Comparison of ENCODE assay signal across 9 cellular contexts in genomic region chr5:76404694-76405306, GRCh38. TPM values are rescaled to one million over a fixed set of nuclear protein-coding genes. Genes with fewer than 3 reads are reported as not detected.
A peak's percentile ranks its signal among the peaks of the same experiment; 100 is the strongest.
DNase-seq lines count a peak whose midpoint lies in the region; ATAC-seq and TF ChIP-seq lines count a peak whose summit lies in the region.
"Had no signal": no experiment of that assay in that cellular context is flagged by ENCODE, and none has a peak within 500 bp of the region (broad histone marks: within the 10 kb centered on the region; RNA-seq: fewer than 3 reads in every experiment).

No MANE protein-coding gene starts in this region.

- POLR2A ChIA-PET in GM10248 (lab: Yijun Ruan, JAX) (no interaction called here), WTC11 (lab: Charles Lee) (no interaction called here), HEK293T (lab: Yijun Ruan, JAX) (no interaction called here)

- no peaks in the 10 kb centered on the region for H3K4me1 ChIP-seq in ascending aorta
- peaks cover 0 to 22% (median 11%) of the 10 kb centered on the region in 4 donors for H3K4me1 ChIP-seq in tibial artery

- H3K4me3 ChIP-seq in ascending aorta (peak overlapping the region in 1 of 2 donors; percentile 65), tibial artery (peak overlapping the region in 1 of 2 donors; percentile 49)

- no peaks in the 10 kb centered on the region for H3K9me3 ChIP-seq in ascending aorta
- no peaks in the 10 kb centered on the region for H3K9me3 ChIP-seq in tibial artery

- H3K36me3 ChIP-seq in ascending aorta (no peaks in the 10 kb centered on the region), tibial artery (no peaks in the 10 kb centered on the region)

- TF ChIP-seq CTCF in GM10248 (IDR thresholded peaks at IDR 0.05; ENCODE audit: control extremely low read depth, extremely low read depth, low read depth, missing control alignments): no peak
- no peak for TF ChIP-seq CTCF in WTC11 (IDR thresholded peaks at IDR 0.05)
- no peak for TF ChIP-seq CTCF in nephron progenitor cell (IDR thresholded peaks at IDR 0.05)
- TF ChIP-seq CTCF in ascending aorta (IDR thresholded peaks at IDR 0.05): no peak
- no peak for TF ChIP-seq CTCF in tibial artery (IDR thresholded peaks at IDR 0.05)

- CTCF ChIA-PET in GM10248 (lab: Yijun Ruan, JAX) (interaction anchor here (1.1 to 4.0 kb wide), 14 partner anchors 11 to 370 kb away, joined by 3 to 21 read pairs (median 4); no protein-coding TSS in a partner anchor), WTC11 (lab: Charles Lee) (interaction anchor here (0.7 to 5.1 kb wide), 6 partner anchors 12 to 178 kb away, joined by 4 to 43 read pairs (median 10); no protein-coding TSS in a partner anchor), HEK293T (lab: Yijun Ruan, JAX) (interaction anchor here (2.5 to 5.4 kb wide), 2 partner anchors 139 to 179 kb away, joined by 8 to 20 read pairs; no protein-coding TSS in a partner anchor)

- no peaks in the 10 kb centered on the region; the same call in 1 of the 2 replicates for H3K27me3 Mint-ChIP-seq in WTC11 (ENCODE audit: low read depth)
- H3K27me3 Mint-ChIP-seq in nephron progenitor cell (ENCODE audit: low read depth, poor library complexity): peaks cover 8% of the 10 kb centered on the region

- H3K4me1 Mint-ChIP-seq in WTC11 (peaks cover 53% of the 10 kb centered on the region), nephron progenitor cell (peaks cover 46% of the 10 kb centered on the region)

- intact Hi-C loops in ascending aorta (cut with DNase I): no loop called here
- intact Hi-C loops in tibial artery (cut with DNase I; ENCODE audit: low total_unique reads): no loop called here

- no peaks in the 10 kb centered on the region for H3K9me3 Mint-ChIP-seq in WTC11
- H3K9me3 Mint-ChIP-seq in nephron progenitor cell: no peaks in the 10 kb centered on the region

- no peaks in the 10 kb centered on the region for H3K36me3 Mint-ChIP-seq in WTC11
- no peaks in the 10 kb centered on the region for H3K36me3 Mint-ChIP-seq in nephron progenitor cell (ENCODE audit: low read depth)

- H3K4me3 Mint-ChIP-seq in WTC11 (peak overlapping the region; percentile 90), nephron progenitor cell (peak overlapping the region; percentile 98)

- no peak overlapping the region for H3K27ac ChIP-seq in ascending aorta
- no peak overlapping the region for H3K27ac ChIP-seq in tibial artery

- ATAC-seq in HG02759 (IDR thresholded peaks at IDR 0.05; ENCODE audit: unreplicated experiment) (peak; percentile 24), WTC11 (no peak)
- ATAC-seq: HCT116 had no signal

- H3K27me3 ChIP-seq in ascending aorta (no peaks in the 10 kb centered on the region), tibial artery (peaks cover 0 to 29% of the 10 kb centered on the region in 2 donors)

- DNase-seq in GM10248 (ENCODE audit: extremely low spot score) (peak; percentile 53), WTC11 (ENCODE audit: low spot score) (no peak), nephron progenitor cell (no peak), NCI-H526 treated with DMSO at 0.1 percent for 48 hours (lab: John Stamatoyannopoulos, UW) (no peak), ascending aorta (ENCODE audit: low spot score in 2 of 2) (no peak), tibial artery (no peak), HEK293T (ENCODE audit: extremely low spot score) (no peak)

- H3K27ac Mint-ChIP-seq in WTC11: no peak overlapping the region
- H3K27ac Mint-ChIP-seq in nephron progenitor cell: no peak overlapping the region

TF ChIP-seq in WTC11, 78 proteins besides CTCF, POLR2A, EP300 and RAD21:
- TF ChIP-seq ZBTB43 (CRISPR knock-in tag; IDR thresholded peaks at IDR 0.05) (no peak), FOXJ3 (CRISPR knock-in tag; IDR thresholded peaks at IDR 0.05; ENCODE audit: borderline replicate concordance) (no peak), TEAD4 (CRISPR knock-in tag; IDR thresholded peaks at IDR 0.05) (no peak), TEAD1 (CRISPR knock-in tag; IDR thresholded peaks at IDR 0.05) (no peak), EMX1 (CRISPR knock-in tag; IDR thresholded peaks at IDR 0.05) (no peak), ZNF121 (CRISPR knock-in tag; IDR thresholded peaks at IDR 0.05) (no peak)

TF ChIP-seq in HEK293T, 16 proteins besides CTCF, POLR2A, EP300 and RAD21:
- no peak for TF ChIP-seq FOXK2 (IDR thresholded peaks at IDR 0.05)

RNA-seq across cellular contexts. Expression of gene IQGAP2, which starts 1.7 kb away (rescaled TPM):
- total RNA-seq in WTC11 (2021): 63.0 to 70.6 TPM (median 64.4 TPM) in 3 replicates
- total RNA-seq in ascending aorta: 19.8 TPM
